13 cellular contexts compared by ENCODE assay signal in genomic region chr7:44220046-44220720, GRCh38. TPM values are rescaled to one million over a fixed set of nuclear protein-coding genes. Genes with fewer than 3 reads are reported as not detected.
"Had no signal": no experiment of that assay in that cellular context is flagged by ENCODE, and none has a peak within 500 bp of the region (broad histone marks: within the 10 kb centered on the region; RNA-seq: fewer than 3 reads in every experiment).

No MANE protein-coding gene starts in this region.

- H3K36me3 Mint-ChIP-seq: memory B cell; natural killer cell; stimulated activated memory B cell treated with anti-CD40 and anti-IgM and Interleukin-4, amounts not matched to agents 10 μg/mL and 1 μg/mL and 100 μg/mL, for 72 hours had no signal

- H3K27ac ChIP-seq: heart right ventricle, psoas muscle, uterus had no signal

- H3K27ac Mint-ChIP-seq: activated naive CD4-positive, alpha-beta T cell treated with anti-CD3 and anti-CD28 coated beads for 36 hours; memory B cell; natural killer cell; stimulated activated memory B cell treated with anti-CD40 and anti-IgM and Interleukin-4, amounts not matched to agents 10 μg/mL and 1 μg/mL and 100 μg/mL, for 72 hours had no signal

- H3K4me3 ChIP-seq: heart right ventricle, psoas muscle, uterus had no signal

- H3K4me3 Mint-ChIP-seq: activated naive CD4-positive, alpha-beta T cell treated with anti-CD3 and anti-CD28 coated beads for 36 hours; memory B cell; natural killer cell; stimulated activated memory B cell treated with anti-CD40 and anti-IgM and Interleukin-4, amounts not matched to agents 10 μg/mL and 1 μg/mL and 100 μg/mL, for 72 hours had no signal

- DNase-seq: activated CD4-positive, alpha-beta T cell treated with anti-CD3 and anti-CD28 coated beads, Interleukin-2, amount 50 U/mL, for 4 hours; activated naive CD4-positive, alpha-beta T cell treated with anti-CD3 and anti-CD28 coated beads for 36 hours; activated T-cell treated with anti-CD3 and anti-CD28 coated beads for 4 hours; natural killer cell; nucleus accumbens; stimulated activated CD4-positive, alpha-beta T cell treated with anti-CD3 and anti-CD28 coated beads, Interleukin-2, amount 100 ng/mL, for 48 hours; SW 1271; uterus had no signal

- H3K27me3 ChIP-seq: uterus had no signal

- H3K4me1 ChIP-seq: heart right ventricle, uterus had no signal

- H3K9me3 Mint-ChIP-seq: activated naive CD4-positive, alpha-beta T cell treated with anti-CD3 and anti-CD28 coated beads for 36 hours; memory B cell; natural killer cell; stimulated activated memory B cell treated with anti-CD40 and anti-IgM and Interleukin-4, amounts not matched to agents 10 μg/mL and 1 μg/mL and 100 μg/mL, for 72 hours had no signal

- H3K4me1 Mint-ChIP-seq: memory B cell; natural killer cell; stimulated activated memory B cell treated with anti-CD40 and anti-IgM and Interleukin-4, amounts not matched to agents 10 μg/mL and 1 μg/mL and 100 μg/mL, for 72 hours had no signal

- H3K36me3 ChIP-seq: uterus had no signal

- H3K9me3 ChIP-seq: heart right ventricle, psoas muscle, uterus had no signal

RNA-seq across cellular contexts. Expression of gene GCK, which starts 30.9 kb away (rescaled TPM):
- total RNA-seq: astrocyte, natural killer cell, psoas muscle had no signal
